Comparison of ENCODE assay signal across 7 cellular contexts in genomic region chr10:79556961-79557360, GRCh38. TPM values are rescaled to one million over a fixed set of nuclear protein-coding genes. Genes with fewer than 3 reads are reported as not detected.
"Had no signal": no experiment of that assay in that cellular context is flagged by ENCODE, and none has a peak within 500 bp of the region (broad histone marks: within the 10 kb centered on the region; RNA-seq: fewer than 3 reads in every experiment).

No MANE protein-coding gene starts in this region.

RNA-seq across cellular contexts. Expression of gene SFTPA2, which starts 3.2 kb away (rescaled TPM):
- total RNA-seq: GM23248, H4, H7, HepG2, HFFc6, HT1080 had no signal
- polyA plus RNA-seq: GM23248, IgD-negative memory B cell had no signal

RNA-seq across cellular contexts. Expression of gene SFTPA1, which starts 53.8 kb away (rescaled TPM):
- total RNA-seq: GM23248, H4, H7, HepG2, HFFc6, HT1080 had no signal
- polyA plus RNA-seq: GM23248, HepG2, IgD-negative memory B cell had no signal
